In the genomic region with DNA sequence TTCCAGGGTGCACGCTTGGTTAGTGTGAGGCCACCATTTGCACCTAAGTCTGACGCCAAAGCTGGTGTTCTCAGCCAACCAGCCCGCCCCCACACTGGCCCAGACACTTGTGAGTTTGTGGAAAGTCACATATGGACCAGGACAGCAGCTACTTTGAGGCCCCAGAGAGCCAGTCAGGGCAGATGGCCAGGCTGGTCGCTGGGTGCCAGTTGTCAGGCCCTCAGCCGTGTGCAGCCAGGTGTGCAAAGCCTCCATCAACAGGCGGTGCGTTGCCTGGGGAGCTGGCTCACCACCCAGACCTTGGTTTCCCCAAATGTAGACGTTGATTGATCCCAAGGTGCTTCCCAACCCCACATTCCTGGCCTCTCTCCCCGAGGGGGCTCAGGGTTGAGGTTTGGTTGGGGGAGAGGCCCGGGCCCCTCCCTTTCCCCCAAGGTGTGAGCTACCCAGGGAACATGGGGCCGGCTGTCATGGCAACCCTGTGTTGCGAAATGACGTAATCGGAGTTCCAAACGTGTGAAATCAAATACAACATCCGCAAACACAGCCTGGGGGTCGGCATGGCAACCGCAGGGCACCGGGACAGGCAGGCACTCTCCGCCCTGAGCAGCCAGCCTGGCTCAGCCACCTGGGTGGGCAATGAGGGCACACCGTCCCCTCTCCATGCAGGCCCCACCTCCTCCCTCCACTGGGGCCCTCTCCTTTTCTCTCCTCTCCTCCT, we compare ENCODE assay signal across 1 cellular context.
TF ChIP-seq lines count a peak whose summit lies in the region.

No MANE protein-coding gene starts in this region.

TF ChIP-seq in GM23338, 12 proteins besides CTCF, POLR2A, EP300 and RAD21 (continued from another document):
- TF ChIP-seq, protein P1, sequence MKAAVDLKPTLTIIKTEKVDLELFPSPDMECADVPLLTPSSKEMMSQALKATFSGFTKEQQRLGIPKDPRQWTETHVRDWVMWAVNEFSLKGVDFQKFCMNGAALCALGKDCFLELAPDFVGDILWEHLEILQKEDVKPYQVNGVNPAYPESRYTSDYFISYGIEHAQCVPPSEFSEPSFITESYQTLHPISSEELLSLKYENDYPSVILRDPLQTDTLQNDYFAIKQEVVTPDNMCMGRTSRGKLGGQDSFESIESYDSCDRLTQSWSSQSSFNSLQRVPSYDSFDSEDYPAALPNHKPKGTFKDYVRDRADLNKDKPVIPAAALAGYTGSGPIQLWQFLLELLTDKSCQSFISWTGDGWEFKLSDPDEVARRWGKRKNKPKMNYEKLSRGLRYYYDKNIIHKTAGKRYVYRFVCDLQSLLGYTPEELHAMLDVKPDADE (IDR thresholded peaks at IDR 0.05), result no peak
- TF ChIP-seq CREB1 (CRISPR knock-in tag; IDR thresholded peaks at IDR 0.05; ENCODE audit: low read depth) (no peak), ZNF331 (CRISPR knock-in tag; IDR thresholded peaks at IDR 0.05; ENCODE audit: low read depth) (no peak)
- TF ChIP-seq, protein P2, sequence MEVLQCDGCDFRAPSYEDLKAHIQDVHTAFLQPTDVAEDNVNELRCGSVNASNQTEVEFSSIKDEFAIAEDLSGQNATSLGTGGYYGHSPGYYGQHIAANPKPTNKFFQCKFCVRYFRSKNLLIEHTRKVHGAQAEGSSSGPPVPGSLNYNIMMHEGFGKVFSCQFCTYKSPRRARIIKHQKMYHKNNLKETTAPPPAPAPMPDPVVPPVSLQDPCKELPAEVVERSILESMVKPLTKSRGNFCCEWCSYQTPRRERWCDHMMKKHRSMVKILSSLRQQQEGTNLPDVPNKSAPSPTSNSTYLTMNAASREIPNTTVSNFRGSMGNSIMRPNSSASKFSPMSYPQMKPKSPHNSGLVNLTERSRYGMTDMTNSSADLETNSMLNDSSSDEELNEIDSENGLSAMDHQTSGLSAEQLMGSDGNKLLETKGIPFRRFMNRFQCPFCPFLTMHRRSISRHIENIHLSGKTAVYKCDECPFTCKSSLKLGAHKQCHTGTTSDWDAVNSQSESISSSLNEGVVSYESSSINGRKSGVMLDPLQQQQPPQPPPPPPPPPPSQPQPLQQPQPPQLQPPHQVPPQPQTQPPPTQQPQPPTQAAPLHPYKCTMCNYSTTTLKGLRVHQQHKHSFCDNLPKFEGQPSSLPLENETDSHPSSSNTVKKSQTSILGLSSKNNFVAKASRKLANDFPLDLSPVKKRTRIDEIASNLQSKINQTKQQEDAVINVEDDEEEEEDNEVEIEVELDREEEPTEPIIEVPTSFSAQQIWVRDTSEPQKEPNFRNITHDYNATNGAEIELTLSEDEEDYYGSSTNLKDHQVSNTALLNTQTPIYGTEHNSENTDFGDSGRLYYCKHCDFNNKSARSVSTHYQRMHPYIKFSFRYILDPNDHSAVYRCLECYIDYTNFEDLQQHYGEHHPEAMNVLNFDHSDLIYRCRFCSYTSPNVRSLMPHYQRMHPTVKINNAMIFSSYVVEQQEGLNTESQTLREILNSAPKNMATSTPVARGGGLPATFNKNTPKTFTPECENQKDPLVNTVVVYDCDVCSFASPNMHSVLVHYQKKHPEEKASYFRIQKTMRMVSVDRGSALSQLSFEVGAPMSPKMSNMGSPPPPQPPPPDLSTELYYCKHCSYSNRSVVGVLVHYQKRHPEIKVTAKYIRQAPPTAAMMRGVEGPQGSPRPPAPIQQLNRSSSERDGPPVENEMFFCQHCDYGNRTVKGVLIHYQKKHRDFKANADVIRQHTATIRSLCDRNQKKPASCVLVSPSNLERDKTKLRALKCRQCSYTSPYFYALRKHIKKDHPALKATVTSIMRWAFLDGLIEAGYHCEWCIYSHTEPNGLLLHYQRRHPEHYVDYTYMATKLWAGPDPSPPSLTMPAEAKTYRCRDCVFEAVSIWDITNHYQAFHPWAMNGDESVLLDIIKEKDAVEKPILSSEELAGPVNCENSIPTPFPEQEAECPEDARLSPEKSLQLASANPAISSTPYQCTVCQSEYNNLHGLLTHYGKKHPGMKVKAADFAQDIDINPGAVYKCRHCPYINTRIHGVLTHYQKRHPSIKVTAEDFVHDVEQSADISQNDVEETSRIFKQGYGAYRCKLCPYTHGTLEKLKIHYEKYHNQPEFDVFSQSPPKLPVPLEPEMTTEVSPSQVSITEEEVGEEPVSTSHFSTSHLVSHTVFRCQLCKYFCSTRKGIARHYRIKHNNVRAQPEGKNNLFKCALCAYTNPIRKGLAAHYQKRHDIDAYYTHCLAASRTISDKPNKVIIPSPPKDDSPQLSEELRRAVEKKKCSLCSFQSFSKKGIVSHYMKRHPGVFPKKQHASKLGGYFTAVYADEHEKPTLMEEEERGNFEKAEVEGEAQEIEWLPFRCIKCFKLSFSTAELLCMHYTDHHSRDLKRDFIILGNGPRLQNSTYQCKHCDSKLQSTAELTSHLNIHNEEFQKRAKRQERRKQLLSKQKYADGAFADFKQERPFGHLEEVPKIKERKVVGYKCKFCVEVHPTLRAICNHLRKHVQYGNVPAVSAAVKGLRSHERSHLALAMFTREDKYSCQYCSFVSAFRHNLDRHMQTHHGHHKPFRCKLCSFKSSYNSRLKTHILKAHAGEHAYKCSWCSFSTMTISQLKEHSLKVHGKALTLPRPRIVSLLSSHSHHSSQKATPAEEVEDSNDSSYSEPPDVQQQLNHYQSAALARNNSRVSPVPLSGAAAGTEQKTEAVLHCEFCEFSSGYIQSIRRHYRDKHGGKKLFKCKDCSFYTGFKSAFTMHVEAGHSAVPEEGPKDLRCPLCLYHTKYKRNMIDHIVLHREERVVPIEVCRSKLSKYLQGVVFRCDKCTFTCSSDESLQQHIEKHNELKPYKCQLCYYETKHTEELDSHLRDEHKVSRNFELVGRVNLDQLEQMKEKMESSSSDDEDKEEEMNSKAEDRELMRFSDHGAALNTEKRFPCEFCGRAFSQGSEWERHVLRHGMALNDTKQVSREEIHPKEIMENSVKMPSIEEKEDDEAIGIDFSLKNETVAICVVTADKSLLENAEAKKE (CRISPR knock-in tag; IDR thresholded peaks at IDR 0.05), result no peak
